ENCODE assay signal across 8 cellular contexts in the genomic region with DNA sequence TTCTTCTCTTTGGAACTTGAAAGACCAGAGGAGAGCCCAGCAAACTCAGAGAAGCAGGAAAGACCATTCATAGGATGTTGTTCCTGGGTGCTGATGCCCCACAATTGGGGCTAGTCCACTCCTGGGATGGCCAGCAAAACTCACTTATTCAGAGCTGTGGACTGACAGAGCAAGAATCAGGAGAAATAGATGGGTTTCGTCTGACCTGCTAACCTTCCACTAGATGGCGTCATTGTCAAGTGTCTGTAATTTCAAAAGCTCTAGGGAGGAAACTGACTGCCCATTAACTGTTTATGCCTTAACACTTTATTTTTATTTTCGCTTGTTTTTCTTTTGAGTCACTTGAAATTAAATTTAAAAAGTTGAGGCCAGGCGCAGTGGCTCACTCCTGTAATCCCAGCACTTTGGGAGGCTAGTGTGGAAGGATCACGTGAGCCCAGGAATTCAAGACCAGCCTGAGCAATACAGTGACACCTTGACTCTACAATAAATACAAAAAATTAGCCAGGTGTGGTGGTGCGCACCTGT. TPM values are rescaled to one million over a fixed set of nuclear protein-coding genes. Genes with fewer than 3 reads are reported as not detected.
A peak's percentile ranks its signal among the peaks of the same experiment; 100 is the strongest.
DNase-seq lines count a peak whose midpoint lies in the region; ATAC-seq and TF ChIP-seq lines count a peak whose summit lies in the region.

No MANE protein-coding gene starts in this region.

- H2BK15ac ChIP-seq in neuronal stem cell (ENCODE audit: low read length): no peak overlapping the region

- H3K18ac ChIP-seq in neuronal stem cell (ENCODE audit: low read length): no peak overlapping the region

- H3K79me1 ChIP-seq in neuronal stem cell (ENCODE audit: low read depth, low read length): no peaks in the 10 kb centered on the region

- H2BK5ac ChIP-seq in neuronal stem cell (ENCODE audit: low read length): no peak overlapping the region

- ATAC-seq in HG03135 (IDR thresholded peaks at IDR 0.05; ENCODE audit: unreplicated experiment): peak; percentile 61
- no peak for ATAC-seq in GM21515 (IDR thresholded peaks at IDR 0.05; ENCODE audit: unreplicated experiment)
- no peak for ATAC-seq in GM21529 (IDR thresholded peaks at IDR 0.05; ENCODE audit: unreplicated experiment)

- no peak overlapping the region for H2AK5ac ChIP-seq in neuronal stem cell (ENCODE audit: low read depth, low read length)

- no peak overlapping the region for H2BK12ac ChIP-seq in neuronal stem cell (ENCODE audit: low read length)

- H2AFZ ChIP-seq in neuronal stem cell (ENCODE audit: low read length): no peak overlapping the region

- no peak overlapping the region for H3K4ac ChIP-seq in neuronal stem cell (ENCODE audit: low read length)

- H4K8ac ChIP-seq in neuronal stem cell (ENCODE audit: low read depth, low read length): no peak overlapping the region

- H3K23ac ChIP-seq in neuronal stem cell (ENCODE audit: low read depth, low read length, poor library complexity): no peak overlapping the region

- no peak overlapping the region for H3K9ac ChIP-seq in neuronal stem cell (ENCODE audit: low read depth, low read length, poor library complexity)

- H3K4me3 ChIP-seq in WI38 (ENCODE audit: low read depth, low read length) (no peak overlapping the region), neuronal stem cell (ENCODE audit: low read length in 2 of 2) (no peak overlapping the region)

- H3K27ac ChIP-seq in neuronal stem cell (replicated peaks; ENCODE audit: low read length): no peak overlapping the region

- no peak overlapping the region for H4K91ac ChIP-seq in neuronal stem cell (ENCODE audit: low read depth, low read length, poor library complexity)

- no peaks in the 10 kb centered on the region for H3K4me1 ChIP-seq in neuronal stem cell (ENCODE audit: control insufficient read depth in 2 of 2, insufficient read depth in 1 of 2, low read depth in 1 of 2, low read length in 2 of 2)

- no peaks in the 10 kb centered on the region for H3K36me3 ChIP-seq in neuronal stem cell (replicated peaks in 1 of 2; ENCODE audit: control insufficient read depth in 2 of 2, insufficient read depth in 2 of 2, low read length in 2 of 2)

- H3K27me3 ChIP-seq in neuronal stem cell (ENCODE audit: control insufficient read depth in 3 of 3, insufficient read depth in 3 of 3, low read depth in 1 of 3, low read length in 3 of 3): peaks cover 0 to 3% (median 0%) of the 10 kb centered on the region in 3 experiments

- WGBS in neuronal stem cell (ENCODE audit: extremely low coverage in 2 of 2, insufficient read length in 2 of 2, insufficient replicate concordance in 1 of 2), 2 donors: no CpG with 5 or more reads among the region's 6 CpGs

- no peak overlapping the region for H3K4me2 ChIP-seq in neuronal stem cell (ENCODE audit: insufficient read depth, low read length, poor library complexity, severe bottlenecking)

- H3K9me3 ChIP-seq in neuronal stem cell (replicated peaks in 1 of 2; ENCODE audit: control insufficient read depth in 2 of 2, insufficient read depth in 1 of 2, low read depth in 1 of 2, low read length in 2 of 2): peaks cover 0 to under 1% of the 10 kb centered on the region in 2 donors

- peak; percentile 39 for DNase-seq in DMS153 treated with DMSO at 0.1 percent for 48 hours (lab: John Stamatoyannopoulos, UW; ENCODE audit: unreplicated experiment)
- peak; percentile 87 for DNase-seq in NCI-H345 treated with DMSO at 0.1 percent for 48 hours (lab: John Stamatoyannopoulos, UW; ENCODE audit: unreplicated experiment)
- peak; percentile 83 for DNase-seq in fibroblast of the conjunctiva (ENCODE audit: low read depth)
- peak; percentile 63 for DNase-seq in neuronal stem cell (ENCODE audit: low spot score)

- H3K14ac ChIP-seq in neuronal stem cell (ENCODE audit: low read length): no peak overlapping the region

- peak; percentile 41; the same call in 1 of the 2 replicates for TF ChIP-seq CTCF in WI38 (IDR thresholded peaks at IDR 0.05; ENCODE audit: low read depth, low read length)

- H2BK120ac ChIP-seq in neuronal stem cell (ENCODE audit: low read depth, low read length): no peak overlapping the region

RNA-seq across cellular contexts. Expression of gene MILR1, which starts 28.7 kb away (rescaled TPM):
- polyA plus RNA-seq in neuronal stem cell (2013, experiment 1 of 2): not detected
- not detected for polyA plus RNA-seq in neuronal stem cell (2013, experiment 2 of 2)

RNA-seq across cellular contexts. Expression of gene PECAM1, which starts 29.5 kb away (rescaled TPM):
- 0.03 TPM for polyA plus RNA-seq in neuronal stem cell (2013, experiment 1 of 2)
- polyA plus RNA-seq in neuronal stem cell (2013, experiment 2 of 2): 0.03 TPM
